Comparison of ENCODE assay signal across 9 cellular contexts in genomic region chr5:35884125-35884788, GRCh38. TPM values are rescaled to one million over a fixed set of nuclear protein-coding genes. Genes with fewer than 3 reads are reported as not detected.
DNase-seq lines count a peak whose midpoint lies in the region; ATAC-seq and TF ChIP-seq lines count a peak whose summit lies in the region.
"Had no signal": no experiment of that assay in that cellular context is flagged by ENCODE, and none has a peak within 500 bp of the region (broad histone marks: within the 10 kb centered on the region; RNA-seq: fewer than 3 reads in every experiment).

No MANE protein-coding gene starts in this region.

- no peak for TF ChIP-seq POLR2A in adrenal gland (IDR thresholded peaks at IDR 0.05)

- H3K9me3 Mint-ChIP-seq in Calu3 (ENCODE audit: low read depth, unreplicated experiment) = peaks cover 7% of the 10 kb centered on the region
- H3K9me3 Mint-ChIP-seq: nephron had no signal

- intact Hi-C loops in adrenal gland (cut with DNase I) = no loop called here
- intact Hi-C loops in Calu3 (cut with micrococcal nuclease; ENCODE audit: unreplicated experiment) = no loop called here

- TF ChIP-seq CTCF in foreskin keratinocyte (conservative IDR thresholded peaks at IDR 0.05) (no peak), adrenal gland (IDR thresholded peaks at IDR 0.05) (no peak), Calu3 (IDR thresholded peaks at IDR 0.05; ENCODE audit: unreplicated experiment) (no peak)

- peak; percentile 1 for DNase-seq in ELF-1 (ENCODE audit: low read depth, low spot score)
- DNase-seq in SJSA1 (ENCODE audit: low read depth in 1 of 2, low spot score in 2 of 2) = peak; percentile 86 to 88
- DNase-seq in foreskin keratinocyte = peak; percentile 86 to 90
- DNase-seq in adrenal gland = no peak
- DNase-seq in OCI-M2 (lab: John Stamatoyannopoulos, UW; ENCODE audit: unreplicated experiment) = no peak
- DNase-seq in Calu3 = no peak
- no peak for DNase-seq in activated CD4-positive, alpha-beta T cell treated with anti-CD3 and anti-CD28 coated beads, Interleukin-2, amount 50 U/mL, for 48 hours

- H3K27me3 Mint-ChIP-seq in Calu3 (ENCODE audit: unreplicated experiment) = no peaks in the 10 kb centered on the region

- H3K27ac ChIP-seq in SJSA1 (peak overlapping the region; percentile 90), foreskin keratinocyte (no peak overlapping the region), adrenal gland (no peak overlapping the region)

- ATAC-seq in HG02884 (IDR thresholded peaks at IDR 0.05; ENCODE audit: unreplicated experiment) = peak; percentile 93
- ATAC-seq in foreskin keratinocyte = peak; percentile 98

- no peaks in the 10 kb centered on the region for H3K4me1 Mint-ChIP-seq in Calu3 (ENCODE audit: low read depth, unreplicated experiment)
- H3K4me1 Mint-ChIP-seq: nephron had no signal

- H3K9me3 ChIP-seq in SJSA1 (replicated peaks) (no peaks in the 10 kb centered on the region), adrenal gland (replicated peaks in 1 of 3) (no peaks in the 10 kb centered on the region)

- CTCF ChIA-PET in Calu3 (lab: Charles Lee) = no interaction called here

- no peak overlapping the region for H3K4me3 ChIP-seq in SJSA1
- no peak overlapping the region for H3K4me3 ChIP-seq in adrenal gland

- H3K27me3 ChIP-seq in SJSA1 (replicated peaks) (no peaks in the 10 kb centered on the region), foreskin keratinocyte (no peaks in the 10 kb centered on the region), adrenal gland (no peaks in the 10 kb centered on the region)

- no peaks in the 10 kb centered on the region for H3K36me3 Mint-ChIP-seq in Calu3 (ENCODE audit: insufficient read depth, unreplicated experiment)

- H3K4me1 ChIP-seq in SJSA1 (replicated peaks) (peaks cover 24% of the 10 kb centered on the region), foreskin keratinocyte (peaks cover 18% of the 10 kb centered on the region), adrenal gland (replicated peaks in 1 of 2) (no peaks in the 10 kb centered on the region)

- H3K36me3 ChIP-seq in SJSA1 (peaks cover 10% of the 10 kb centered on the region), adrenal gland (replicated peaks in 1 of 2) (no peaks in the 10 kb centered on the region)

- no peak overlapping the region for H3K27ac Mint-ChIP-seq in Calu3 (ENCODE audit: unreplicated experiment)
- H3K27ac Mint-ChIP-seq: nephron had no signal

- WGBS in adrenal gland, 4 donors = 67 to 78% (median 75%) methylated on average over 1 of the region's 1 CpG

- no peak overlapping the region for H3K4me3 Mint-ChIP-seq in Calu3 (ENCODE audit: low read depth, unreplicated experiment)
- H3K4me3 Mint-ChIP-seq: nephron had no signal

- no TSS peak for BruUV-seq in Calu3 (replicated peaks; lab: Mats Ljungman, UMichigan)

RNA-seq across cellular contexts. Expression of gene IL7R, which starts 27.6 kb away (rescaled TPM):
- total RNA-seq in SJSA1 (2014; rRNA removed; shearing (Covaris generic)) = 86.6 and 90.1 TPM in 2 replicates
- total RNA-seq in foreskin keratinocyte = 4.5 and 6.7 TPM in 2 replicates
- 1.2 and 2.1 TPM in 2 replicates for polyA plus RNA-seq in foreskin keratinocyte
- total RNA-seq in adrenal gland = 10 to 100 TPM in 4 of 8 donors, 1 to 10 TPM in 4; 4.7 to 14.7 (median 9.2) TPM
- 10 to 100 TPM in 1 of 3 donors, 1 to 10 TPM in 2; 1.2 to 14.2 (median 1.8) TPM for polyA plus RNA-seq in adrenal gland
- 0.19 and 0.20 TPM in 2 replicates for total RNA-seq in Calu3 (2022)

RNA-seq across cellular contexts. Expression of gene CAPSL, which starts 54.2 kb away (rescaled TPM):
- total RNA-seq in SJSA1 (2014; rRNA removed; shearing (Covaris generic)) = 0.47 TPM in 1 of 2 replicates, not detected in the other
- not detected in 2 replicates for total RNA-seq in foreskin keratinocyte
- not detected in 2 replicates for polyA plus RNA-seq in foreskin keratinocyte
- not detected for total RNA-seq in adrenal gland
- under 1 TPM in 1 of 3 donors, not detected in 2; 0.27 TPM for polyA plus RNA-seq in adrenal gland
- not detected in 2 replicates for total RNA-seq in Calu3 (2022)

Comparison
In these comparisons a context has a peak if more than half of its experiments do, and no peak if none do; other contexts are left out.
1. DNase-seq: peak in ELF-1 (single experiment), SJSA1 (2 of 2) and foreskin keratinocyte (2 of 2); none in adrenal gland (0 of 7), OCI-M2 (single experiment), Calu3 (single experiment) and activated CD4-positive, alpha-beta T cell treated with anti-CD3 and anti-CD28 coated beads, Interleukin-2, amount 50 U/mL, for 48 hours (0 of 2).